Comparison of ENCODE assay signal across 30 cellular contexts in genomic region chr22:44524806-44525205, GRCh38. TPM values are rescaled to one million over a fixed set of nuclear protein-coding genes. Genes with fewer than 3 reads are reported as not detected.
DNase-seq lines count a peak whose midpoint lies in the region; ATAC-seq and TF ChIP-seq lines count a peak whose summit lies in the region.
"Had no signal": no experiment of that assay in that cellular context is flagged by ENCODE, and none has a peak within 500 bp of the region (broad histone marks: within the 10 kb centered on the region; RNA-seq: fewer than 3 reads in every experiment).

No MANE protein-coding gene starts in this region.

- in situ Hi-C loops in brain microvascular endothelial cell (cut with HindIII; ENCODE audit: low pct_ligation_motif_present, low sequenced_read_pairs), result no loop called here

- intact Hi-C loops in heart right ventricle (cut with DNase I), result no loop called here
- intact Hi-C loops in natural killer cell (cut with micrococcal nuclease), result no loop called here

- no peak overlapping the region for H3K4me3 Mint-ChIP-seq in natural killer cell
- H3K4me3 Mint-ChIP-seq: activated CD8-positive, alpha-beta T cell treated with anti-CD3 and anti-CD28 coated beads for 36 hours; activated naive CD8-positive, alpha-beta T cell treated with anti-CD3 and anti-CD28 coated beads, Interleukin-2, amount 10 ng/mL, durations not matched to agents 7 days and 5 days; CD4-positive, CD25-positive, alpha-beta regulatory T cell; mesothelial cell of epicardium; naive thymus-derived CD4-positive, alpha-beta T cell; stimulated activated memory B cell treated with anti-CD40 and anti-IgM and Interleukin-4, amounts not matched to agents 10 μg/mL and 1 μg/mL and 100 μg/mL, for 72 hours had no signal

- DNase-seq in cardiac muscle cell (ENCODE audit: low read depth in 1 of 2, low spot score in 1 of 2) (peak in 1 of 2 donors; percentile 29), heart right ventricle (no peak), brain microvascular endothelial cell (no peak), left lobe of liver (ENCODE audit: low spot score) (peak; percentile 18), natural killer cell (no peak), NCI-H345 (lab: John Stamatoyannopoulos, UW) (no peak)
- DNase-seq in stimulated activated CD4-positive, alpha-beta T cell treated with anti-CD3 and anti-CD28 coated beads, Interleukin-2, amount 100 ng/mL, for 48 hours, result no peak
- DNase-seq: activated CD8-positive, alpha-beta T cell treated with anti-CD3 and anti-CD28 coated beads for 36 hours; activated naive CD8-positive, alpha-beta T cell treated with anti-CD3 and anti-CD28 coated beads, Interleukin-2, amount 10 ng/mL, durations not matched to agents 7 days and 5 days; AML-193; Calu3; CD4-positive, CD25-positive, alpha-beta regulatory T cell; DMS79 treated with DMSO at 0.1 percent for 48 hours; dorsolateral prefrontal cortex; GDM1; Karpas-422; naive thymus-derived CD4-positive, alpha-beta T cell; NCI-H1417 treated with DMSO at 0.1 percent for 48 hours; NCI-H2029 treated with DMSO at 0.1 percent for 48 hours; NCI-H2227 treated with DMSO at 0.1 percent for 48 hours; NCI-H526 treated with DMSO at 0.1 percent for 48 hours; occipital lobe; upper lobe of left lung had no signal

- H3K27me3 Mint-ChIP-seq in natural killer cell (ENCODE audit: low read depth in 2 of 2), result peaks cover 21 to 23% of the 10 kb centered on the region in 2 donors

- H3K36me3 ChIP-seq in cardiac muscle cell (no peaks in the 10 kb centered on the region), heart right ventricle (no peaks in the 10 kb centered on the region), brain microvascular endothelial cell (replicated peaks) (no peaks in the 10 kb centered on the region)
- H3K36me3 ChIP-seq: ascending aorta, upper lobe of left lung had no signal

- H3K4me1 ChIP-seq in cardiac muscle cell (ENCODE audit: low read depth), result peaks cover 27% of the 10 kb centered on the region
- peaks cover 0 to 16% (median 7%) of the 10 kb centered on the region in 9 donors for H3K4me1 ChIP-seq in heart right ventricle
- H3K4me1 ChIP-seq: ascending aorta, upper lobe of left lung had no signal

- H3K27ac ChIP-seq in cardiac muscle cell (peak overlapping the region; percentile 34), heart right ventricle (peak overlapping the region in 1 of 10 donors; percentile 8), brain microvascular endothelial cell (peak overlapping the region; percentile 48)
- H3K27ac ChIP-seq: ascending aorta, dorsolateral prefrontal cortex, upper lobe of left lung had no signal

- H3K9me3 ChIP-seq in cardiac muscle cell (ENCODE audit: low read depth) (no peaks in the 10 kb centered on the region), heart right ventricle (no peaks in the 10 kb centered on the region)
- H3K9me3 ChIP-seq: ascending aorta, upper lobe of left lung had no signal

- H3K4me3 ChIP-seq in cardiac muscle cell (no peak overlapping the region), heart right ventricle (no peak overlapping the region), brain microvascular endothelial cell (ENCODE audit: low read depth, low read length) (no peak overlapping the region)
- H3K4me3 ChIP-seq: ascending aorta, dorsolateral prefrontal cortex, upper lobe of left lung had no signal

- H3K27me3 ChIP-seq in cardiac muscle cell, result no peaks in the 10 kb centered on the region
- peaks cover 0 to 11% (median 0%) of the 10 kb centered on the region in 7 donors for H3K27me3 ChIP-seq in heart right ventricle
- no peaks in the 10 kb centered on the region for H3K27me3 ChIP-seq in brain microvascular endothelial cell (replicated peaks)
- H3K27me3 ChIP-seq: ascending aorta, upper lobe of left lung had no signal

- WGBS in heart right ventricle, 2 donors, result 77 to 79% methylated on average over 9 of the region's 9 CpGs

- no peaks in the 10 kb centered on the region for H3K4me1 Mint-ChIP-seq in natural killer cell
- H3K4me1 Mint-ChIP-seq: activated naive CD8-positive, alpha-beta T cell treated with anti-CD3 and anti-CD28 coated beads, Interleukin-2, amount 10 ng/mL, durations not matched to agents 7 days and 5 days; CD4-positive, CD25-positive, alpha-beta regulatory T cell; naive thymus-derived CD4-positive, alpha-beta T cell; stimulated activated memory B cell treated with anti-CD40 and anti-IgM and Interleukin-4, amounts not matched to agents 10 μg/mL and 1 μg/mL and 100 μg/mL, for 72 hours had no signal

- ATAC-seq in heart right ventricle (no peak), left lobe of liver (no peak), natural killer cell (no peak)
- ATAC-seq in activated CD4-positive, CD25-positive, alpha-beta regulatory T cell treated with anti-CD3 and anti-CD28 coated beads, Interleukin-2, amount 50 U/mL, for 24 hours, result no peak
- ATAC-seq: activated CD8-positive, alpha-beta T cell treated with anti-CD3 and anti-CD28 coated beads for 36 hours; HCT116; HepG2; naive thymus-derived CD4-positive, alpha-beta T cell; Panc1; stimulated activated memory B cell treated with anti-CD40 and anti-IgM and Interleukin-4, amounts not matched to agents 10 μg/mL and 1 μg/mL and 100 μg/mL, for 72 hours had no signal

- H3K36me3 Mint-ChIP-seq in natural killer cell, result no peaks in the 10 kb centered on the region
- H3K36me3 Mint-ChIP-seq: activated naive CD8-positive, alpha-beta T cell treated with anti-CD3 and anti-CD28 coated beads, Interleukin-2, amount 10 ng/mL, durations not matched to agents 7 days and 5 days; CD4-positive, CD25-positive, alpha-beta regulatory T cell; mesothelial cell of epicardium; naive thymus-derived CD4-positive, alpha-beta T cell; stimulated activated memory B cell treated with anti-CD40 and anti-IgM and Interleukin-4, amounts not matched to agents 10 μg/mL and 1 μg/mL and 100 μg/mL, for 72 hours had no signal

- no peak for TF ChIP-seq CTCF in cardiac muscle cell (IDR thresholded peaks at IDR 0.05; ENCODE audit: low read depth, low read length)
- no peak for TF ChIP-seq CTCF in heart right ventricle (IDR thresholded peaks at IDR 0.05)
- no peak for TF ChIP-seq CTCF in brain microvascular endothelial cell (IDR thresholded peaks at IDR 0.05; ENCODE audit: low read depth, low read length, missing control alignments)
- no peak for TF ChIP-seq CTCF in natural killer cell (IDR thresholded peaks at IDR 0.05)

- H3K9me3 Mint-ChIP-seq in natural killer cell, result no peaks in the 10 kb centered on the region
- H3K9me3 Mint-ChIP-seq: activated CD8-positive, alpha-beta T cell treated with anti-CD3 and anti-CD28 coated beads for 36 hours; activated naive CD8-positive, alpha-beta T cell treated with anti-CD3 and anti-CD28 coated beads, Interleukin-2, amount 10 ng/mL, durations not matched to agents 7 days and 5 days; mesothelial cell of epicardium; stimulated activated memory B cell treated with anti-CD40 and anti-IgM and Interleukin-4, amounts not matched to agents 10 μg/mL and 1 μg/mL and 100 μg/mL, for 72 hours had no signal

- no peak overlapping the region for H3K27ac Mint-ChIP-seq in natural killer cell
- H3K27ac Mint-ChIP-seq: activated CD8-positive, alpha-beta T cell treated with anti-CD3 and anti-CD28 coated beads for 36 hours; activated naive CD8-positive, alpha-beta T cell treated with anti-CD3 and anti-CD28 coated beads, Interleukin-2, amount 10 ng/mL, durations not matched to agents 7 days and 5 days; naive thymus-derived CD4-positive, alpha-beta T cell; stimulated activated memory B cell treated with anti-CD40 and anti-IgM and Interleukin-4, amounts not matched to agents 10 μg/mL and 1 μg/mL and 100 μg/mL, for 72 hours had no signal

RNA-seq across cellular contexts. Expression of gene RTL6, which starts 26.8 kb away (rescaled TPM):
- 50.7 and 55.5 TPM in 2 replicates for total RNA-seq in cardiac muscle cell
- 30.0 and 37.4 TPM in 2 replicates for polyA plus RNA-seq in cardiac muscle cell
- total RNA-seq in heart right ventricle, result 10 to 100 TPM; 21.4 to 36.1 (median 25.7) TPM
- polyA plus RNA-seq in heart right ventricle, result 10 to 100 TPM in 1 of 2 donors, 1 to 10 TPM in 1; 3.6 to 13.5 TPM
- 5.1 TPM for total RNA-seq in left lobe of liver
- 10 to 100 TPM; 18.7 to 28.0 (median 18.7) TPM for total RNA-seq in natural killer cell
- total RNA-seq: HepG2 had no signal
- polyA plus RNA-seq: HepG2 had no signal
